ENCODE assay signal across 21 cellular contexts in genomic region chr20:17466641-17467040, GRCh38.
"Had no signal": no experiment of that assay in that cellular context is flagged by ENCODE, and none has a peak within 500 bp of the region (broad histone marks: within the 10 kb centered on the region; RNA-seq: fewer than 3 reads in every experiment).

No MANE protein-coding gene starts in this region.

- DNase-seq: naive thymus-derived CD4-positive, alpha-beta T cell; natural killer cell; occipital lobe; ovary; posterior cingulate gyrus; psoas muscle; right cardiac atrium; right lobe of liver; sigmoid colon; small intestine; stimulated activated CD4-positive, alpha-beta T cell treated with anti-CD3 and anti-CD28 coated beads, Interleukin-15, amount 100 ng/mL, for 24 hours; stimulated activated CD4-positive, alpha-beta T cell treated with anti-CD3 and anti-CD28 coated beads, Interleukin-2, amount 100 ng/mL, for 24 hours; stimulated activated CD4-positive, alpha-beta T cell treated with anti-CD3 and anti-CD28 coated beads, Interleukin-2, amount 100 ng/mL, for 48 hours; stimulated activated CD4-positive, alpha-beta T cell treated with anti-CD3 and anti-CD28 coated beads, Interleukin-4, amount 100 ng/mL, for 24 hours; stimulated activated naive B cell treated with anti-CD40 and anti-IgM and Interleukin-4, amounts not matched to agents 10 μg/mL and 1 μg/mL and 100 μg/mL, for 72 hours; stomach; thyroid gland; trophoblast cell; upper lobe of right lung; uterus had no signal

- ATAC-seq: naive thymus-derived CD4-positive, alpha-beta T cell; natural killer cell; psoas muscle; right cardiac atrium; right lobe of liver; stimulated activated effector memory CD8-positive, alpha-beta T cell treated with anti-CD3 and anti-CD28 coated beads, Interleukin-12 subunit alpha, Interleukin-12 subunit beta, amount 100 ng/mL, for 72 hours; stimulated activated naive B cell treated with anti-CD40 and anti-IgM and Interleukin-4, amounts not matched to agents 10 μg/mL and 1 μg/mL and 100 μg/mL, for 72 hours; upper lobe of right lung had no signal
